In genomic region chr18:79405019-79405780, GRCh38 we compare ENCODE assay signal across 8 cellular contexts. TPM values are rescaled to one million over a fixed set of nuclear protein-coding genes. Genes with fewer than 3 reads are reported as not detected.
DNase-seq lines count a peak whose midpoint lies in the region; ATAC-seq, FAIRE-seq and TF ChIP-seq lines count a peak whose summit lies in the region.

No MANE protein-coding gene starts in this region.

- peak; percentile 26 for ATAC-seq in HG02885 (IDR thresholded peaks at IDR 0.05; ENCODE audit: poor library complexity, unreplicated experiment)
- ATAC-seq in WTC11, result no peak
- no peak for ATAC-seq in GM18907 (IDR thresholded peaks at IDR 0.05; ENCODE audit: unreplicated experiment)

- no peak overlapping the region for H2AFZ ChIP-seq in neural progenitor cell (replicated peaks)

- H3K9me3 Mint-ChIP-seq in WTC11, result no peaks in the 10 kb centered on the region
- peaks cover 2% of the 10 kb centered on the region for H3K9me3 Mint-ChIP-seq in glutamatergic neuron (ENCODE audit: unreplicated experiment)
- no peaks in the 10 kb centered on the region for H3K9me3 Mint-ChIP-seq in neural progenitor cell

- H3K36me3 Mint-ChIP-seq in WTC11 (no peaks in the 10 kb centered on the region; the same call in 1 of the 2 replicates), glutamatergic neuron (ENCODE audit: unreplicated experiment) (no peaks in the 10 kb centered on the region), neural progenitor cell (no peaks in the 10 kb centered on the region)

- POLR2A ChIA-PET in WTC11 (lab: Charles Lee), result no interaction called here

- FAIRE-seq in urothelium cell line (lab: Jason Lieb, UNC), result no peak

- no peak for TF ChIP-seq CTCF in WTC11 (IDR thresholded peaks at IDR 0.05)
- no peak for TF ChIP-seq CTCF in glutamatergic neuron (IDR thresholded peaks at IDR 0.05; ENCODE audit: partially characterized antibody, unreplicated experiment)
- TF ChIP-seq CTCF in neural progenitor cell (IDR thresholded peaks at IDR 0.05), result no peak

- no peaks in the 10 kb centered on the region for H3K27me3 Mint-ChIP-seq in WTC11 (ENCODE audit: low read depth)
- H3K27me3 Mint-ChIP-seq in glutamatergic neuron (ENCODE audit: unreplicated experiment), result peaks cover 4% of the 10 kb centered on the region
- peaks cover 19% of the 10 kb centered on the region for H3K27me3 Mint-ChIP-seq in neural progenitor cell (ENCODE audit: insufficient read depth, low read depth)

- H3K36me3 ChIP-seq in neural progenitor cell, result no peaks in the 10 kb centered on the region

- no peak overlapping the region for H3K4me3 Mint-ChIP-seq in WTC11
- H3K4me3 Mint-ChIP-seq in glutamatergic neuron (ENCODE audit: unreplicated experiment), result peak overlapping the region; percentile 4
- no peak overlapping the region for H3K4me3 Mint-ChIP-seq in neural progenitor cell

- H3K27ac Mint-ChIP-seq in WTC11 (peak overlapping the region; percentile 68; the same call in 1 of the 2 replicates), glutamatergic neuron (ENCODE audit: unreplicated experiment) (no peak overlapping the region), neural progenitor cell (no peak overlapping the region)

- H3K27me3 ChIP-seq in neural progenitor cell, result peaks cover 3% of the 10 kb centered on the region

- no peak overlapping the region for H3K9ac ChIP-seq in neural progenitor cell

- no peak for DNase-seq in WTC11 (ENCODE audit: low spot score)
- peak; percentile 4 for DNase-seq in glutamatergic neuron
- DNase-seq in stimulated activated CD4-positive, alpha-beta T cell treated with anti-CD3 and anti-CD28 coated beads, TNF-alpha, amount 100 ng/mL, for 48 hours (ENCODE audit: low read depth in 3 of 3), result peak; percentile 70 to 75 (median 71)
- no peak for DNase-seq in occipital lobe (lab: John Stamatoyannopoulos, UW)
- DNase-seq in neural progenitor cell (ENCODE audit: low spot score), result no peak
- DNase-seq in urothelium cell line (ENCODE audit: low spot score), result no peak

- H3K9me3 ChIP-seq in neural progenitor cell (ENCODE audit: low read depth), result no peaks in the 10 kb centered on the region

- H3K27ac ChIP-seq in neural progenitor cell, result no peak overlapping the region

- H3K4me1 ChIP-seq in neural progenitor cell, result peaks cover 6% of the 10 kb centered on the region

- H3F3A ChIP-seq in neural progenitor cell (ENCODE audit: low read depth), result peaks cover 10% of the 10 kb centered on the region

- H4K20me1 ChIP-seq in neural progenitor cell (ENCODE audit: low read depth), result peaks cover 16% of the 10 kb centered on the region

- H3K4me1 Mint-ChIP-seq in WTC11 (peaks cover 43% of the 10 kb centered on the region), glutamatergic neuron (ENCODE audit: low read depth, unreplicated experiment) (peaks cover 20% of the 10 kb centered on the region), neural progenitor cell (peaks cover 38% of the 10 kb centered on the region)

- CTCF ChIA-PET in WTC11 (lab: Charles Lee), result no interaction called here

- H3K79me2 ChIP-seq in neural progenitor cell (ENCODE audit: low read depth), result no peaks in the 10 kb centered on the region

- no peak overlapping the region for H3K4me2 ChIP-seq in neural progenitor cell

- H3K4me3 ChIP-seq in neural progenitor cell, result no peak overlapping the region

TF ChIP-seq in WTC11, 78 proteins besides CTCF, POLR2A, EP300 and RAD21 (continues in another document):
- TF ChIP-seq ZNF671 (CRISPR knock-in tag; IDR thresholded peaks at IDR 0.05) (no peak), ZNF232 (CRISPR knock-in tag; IDR thresholded peaks at IDR 0.05) (no peak), PRDM15 (CRISPR knock-in tag; IDR thresholded peaks at IDR 0.05) (no peak), ZSCAN18 (CRISPR knock-in tag; IDR thresholded peaks at IDR 0.05) (no peak), ETV6 (CRISPR knock-in tag; IDR thresholded peaks at IDR 0.05) (no peak), KAT7 (CRISPR knock-in tag; IDR thresholded peaks at IDR 0.05; ENCODE audit: borderline replicate concordance) (no peak), MYBL2 (CRISPR knock-in tag; IDR thresholded peaks at IDR 0.05) (no peak), ZNF219 (CRISPR knock-in tag; IDR thresholded peaks at IDR 0.05; ENCODE audit: borderline replicate concordance) (no peak), ZNF512 (CRISPR knock-in tag; IDR thresholded peaks at IDR 0.05; ENCODE audit: borderline replicate concordance) (no peak), ATF2 (CRISPR knock-in tag; IDR thresholded peaks at IDR 0.05; ENCODE audit: borderline replicate concordance, low read depth) (no peak), SMAD4 (CRISPR knock-in tag; IDR thresholded peaks at IDR 0.05) (no peak), ATF6 (CRISPR knock-in tag; IDR thresholded peaks at IDR 0.05) (no peak), NR3C1 (CRISPR knock-in tag; conservative IDR thresholded peaks at IDR 0.05; ENCODE audit: low read depth) (no peak)

RNA-seq across cellular contexts. Expression of gene NFATC1, which starts 9.5 kb away (rescaled TPM):
- 17.6 to 20.2 TPM (median 17.6 TPM) in 3 replicates for total RNA-seq in WTC11 (2021)
- total RNA-seq in glutamatergic neuron (ENCODE audit: unreplicated experiment), result 5.3 TPM
- total RNA-seq in occipital lobe, result 0.16 TPM
- total RNA-seq in neural progenitor cell (ENCODE audit: low replicate concordance), result 2.2 and 2.3 TPM in 2 replicates

Comparison
In these comparisons a context has a peak if more than half of its experiments do, and no peak if none do; other contexts are left out.
1. DNase-seq: peak in glutamatergic neuron (single experiment) and stimulated activated CD4-positive, alpha-beta T cell treated with anti-CD3 and anti-CD28 coated beads, TNF-alpha, amount 100 ng/mL, for 48 hours (3 of 3); none in WTC11 (single experiment), occipital lobe (single experiment), neural progenitor cell (single experiment) and urothelium cell line (single experiment).